ENCODE assay signal across 1 cellular context in the genomic region with DNA sequence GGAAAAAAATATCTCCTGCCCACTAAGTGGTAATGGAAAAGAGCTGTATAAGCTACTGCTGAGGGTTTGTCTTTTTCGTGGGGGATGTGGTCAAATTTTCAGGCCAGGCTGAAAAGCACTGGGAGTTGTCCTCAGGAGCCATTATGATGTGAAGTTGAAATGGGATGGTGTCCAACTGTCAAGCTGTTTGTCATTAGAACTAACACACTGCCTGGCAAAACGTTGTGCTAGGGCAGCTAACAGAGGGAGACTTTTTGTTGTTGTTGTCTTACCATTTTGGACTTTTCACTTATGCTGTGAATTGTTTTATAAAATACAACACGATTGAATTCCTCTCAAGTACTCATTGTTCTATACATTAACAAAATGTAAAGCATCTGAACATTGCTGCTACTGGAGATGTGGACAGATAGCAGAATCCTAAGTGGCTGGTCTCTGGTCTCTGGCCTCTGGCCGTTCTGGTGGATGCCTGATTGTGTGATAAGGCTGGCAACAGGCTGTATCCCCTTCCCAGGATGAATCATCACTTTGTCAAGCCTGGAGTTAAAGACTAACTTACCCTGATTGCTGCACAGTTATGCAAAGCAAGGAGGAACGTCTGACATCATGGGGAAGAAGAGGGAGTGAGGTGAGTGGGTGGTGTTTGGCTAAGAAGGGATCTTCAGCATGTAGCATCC.
TF ChIP-seq lines count a peak whose summit lies in the region.

No MANE protein-coding gene starts in this region.

TF ChIP-seq in HepG2, 621 proteins besides CTCF, POLR2A, EP300 and RAD21 (continues in another document):
- TF ChIP-seq, protein P1, sequence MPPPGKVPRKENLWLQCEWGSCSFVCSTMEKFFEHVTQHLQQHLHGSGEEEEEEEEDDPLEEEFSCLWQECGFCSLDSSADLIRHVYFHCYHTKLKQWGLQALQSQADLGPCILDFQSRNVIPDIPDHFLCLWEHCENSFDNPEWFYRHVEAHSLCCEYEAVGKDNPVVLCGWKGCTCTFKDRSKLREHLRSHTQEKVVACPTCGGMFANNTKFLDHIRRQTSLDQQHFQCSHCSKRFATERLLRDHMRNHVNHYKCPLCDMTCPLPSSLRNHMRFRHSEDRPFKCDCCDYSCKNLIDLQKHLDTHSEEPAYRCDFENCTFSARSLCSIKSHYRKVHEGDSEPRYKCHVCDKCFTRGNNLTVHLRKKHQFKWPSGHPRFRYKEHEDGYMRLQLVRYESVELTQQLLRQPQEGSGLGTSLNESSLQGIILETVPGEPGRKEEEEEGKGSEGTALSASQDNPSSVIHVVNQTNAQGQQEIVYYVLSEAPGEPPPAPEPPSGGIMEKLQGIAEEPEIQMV (CRISPR knock-in tag; IDR thresholded peaks at IDR 0.05; ENCODE audit: low read depth), result no peak
- TF ChIP-seq MAFK (conservative IDR thresholded peaks at IDR 0.05 in 1 of 2, IDR thresholded peaks at IDR 0.05 in 1 of 2; ENCODE audit: low read length in 2 of 2), result peak; percentile 53 to 80
- TF ChIP-seq ATF2 (CRISPR knock-in tag; IDR thresholded peaks at IDR 0.05), result peak; percentile 96
- no peak for TF ChIP-seq ZNF749 (CRISPR knock-in tag; IDR thresholded peaks at IDR 0.05; ENCODE audit: borderline replicate concordance)
- no peak for TF ChIP-seq ZNF7 (CRISPR knock-in tag; IDR thresholded peaks at IDR 0.05)
- TF ChIP-seq HNRNPUL1 (IDR thresholded peaks at IDR 0.05; ENCODE audit: low read depth, low read length), result no peak
- TF ChIP-seq ZNF136 (CRISPR knock-in tag; IDR thresholded peaks at IDR 0.05; ENCODE audit: low read depth), result no peak
- peak; percentile 50; the same call in 1 of the 2 replicates for TF ChIP-seq ZC3H4 (CRISPR knock-in tag; IDR thresholded peaks at IDR 0.05; ENCODE audit: borderline replicate concordance)
- TF ChIP-seq ZBTB8A (CRISPR knock-in tag; IDR thresholded peaks at IDR 0.05; ENCODE audit: borderline replicate concordance, low read depth), result no peak
- TF ChIP-seq, protein P2, sequence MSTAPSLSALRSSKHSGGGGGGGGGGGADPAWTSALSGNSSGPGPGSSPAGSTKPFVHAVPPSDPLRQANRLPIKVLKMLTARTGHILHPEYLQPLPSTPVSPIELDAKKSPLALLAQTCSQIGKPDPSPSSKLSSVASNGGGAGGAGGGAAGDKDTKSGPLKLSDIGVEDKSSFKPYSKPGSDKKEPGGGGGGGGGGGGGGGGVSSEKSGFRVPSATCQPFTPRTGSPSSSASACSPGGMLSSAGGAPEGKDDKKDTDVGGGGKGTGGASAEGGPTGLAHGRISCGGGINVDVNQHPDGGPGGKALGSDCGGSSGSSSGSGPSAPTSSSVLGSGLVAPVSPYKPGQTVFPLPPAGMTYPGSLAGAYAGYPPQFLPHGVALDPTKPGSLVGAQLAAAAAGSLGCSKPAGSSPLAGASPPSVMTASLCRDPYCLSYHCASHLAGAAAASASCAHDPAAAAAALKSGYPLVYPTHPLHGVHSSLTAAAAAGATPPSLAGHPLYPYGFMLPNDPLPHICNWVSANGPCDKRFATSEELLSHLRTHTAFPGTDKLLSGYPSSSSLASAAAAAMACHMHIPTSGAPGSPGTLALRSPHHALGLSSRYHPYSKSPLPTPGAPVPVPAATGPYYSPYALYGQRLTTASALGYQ (CRISPR knock-in tag; IDR thresholded peaks at IDR 0.05), result no peak
- no peak for TF ChIP-seq KLF15 (CRISPR knock-in tag; IDR thresholded peaks at IDR 0.05; ENCODE audit: borderline replicate concordance)
- no peak for TF ChIP-seq SMARCC2 (IDR thresholded peaks at IDR 0.05)
- TF ChIP-seq, protein P3, sequence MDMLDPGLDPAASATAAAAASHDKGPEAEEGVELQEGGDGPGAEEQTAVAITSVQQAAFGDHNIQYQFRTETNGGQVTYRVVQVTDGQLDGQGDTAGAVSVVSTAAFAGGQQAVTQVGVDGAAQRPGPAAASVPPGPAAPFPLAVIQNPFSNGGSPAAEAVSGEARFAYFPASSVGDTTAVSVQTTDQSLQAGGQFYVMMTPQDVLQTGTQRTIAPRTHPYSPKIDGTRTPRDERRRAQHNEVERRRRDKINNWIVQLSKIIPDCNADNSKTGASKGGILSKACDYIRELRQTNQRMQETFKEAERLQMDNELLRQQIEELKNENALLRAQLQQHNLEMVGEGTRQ (IDR thresholded peaks at IDR 0.05; ENCODE audit: low read depth, low read length), result no peak
- TF ChIP-seq, protein P3 (CRISPR knock-in tag; IDR thresholded peaks at IDR 0.05; ENCODE audit: borderline replicate concordance), result no peak
- no peak for TF ChIP-seq ZNF639 (CRISPR knock-in tag; conservative IDR thresholded peaks at IDR 0.05)
- no peak for TF ChIP-seq ZNF138 (CRISPR knock-in tag; IDR thresholded peaks at IDR 0.05; ENCODE audit: low read depth)
- TF ChIP-seq, protein P4, sequence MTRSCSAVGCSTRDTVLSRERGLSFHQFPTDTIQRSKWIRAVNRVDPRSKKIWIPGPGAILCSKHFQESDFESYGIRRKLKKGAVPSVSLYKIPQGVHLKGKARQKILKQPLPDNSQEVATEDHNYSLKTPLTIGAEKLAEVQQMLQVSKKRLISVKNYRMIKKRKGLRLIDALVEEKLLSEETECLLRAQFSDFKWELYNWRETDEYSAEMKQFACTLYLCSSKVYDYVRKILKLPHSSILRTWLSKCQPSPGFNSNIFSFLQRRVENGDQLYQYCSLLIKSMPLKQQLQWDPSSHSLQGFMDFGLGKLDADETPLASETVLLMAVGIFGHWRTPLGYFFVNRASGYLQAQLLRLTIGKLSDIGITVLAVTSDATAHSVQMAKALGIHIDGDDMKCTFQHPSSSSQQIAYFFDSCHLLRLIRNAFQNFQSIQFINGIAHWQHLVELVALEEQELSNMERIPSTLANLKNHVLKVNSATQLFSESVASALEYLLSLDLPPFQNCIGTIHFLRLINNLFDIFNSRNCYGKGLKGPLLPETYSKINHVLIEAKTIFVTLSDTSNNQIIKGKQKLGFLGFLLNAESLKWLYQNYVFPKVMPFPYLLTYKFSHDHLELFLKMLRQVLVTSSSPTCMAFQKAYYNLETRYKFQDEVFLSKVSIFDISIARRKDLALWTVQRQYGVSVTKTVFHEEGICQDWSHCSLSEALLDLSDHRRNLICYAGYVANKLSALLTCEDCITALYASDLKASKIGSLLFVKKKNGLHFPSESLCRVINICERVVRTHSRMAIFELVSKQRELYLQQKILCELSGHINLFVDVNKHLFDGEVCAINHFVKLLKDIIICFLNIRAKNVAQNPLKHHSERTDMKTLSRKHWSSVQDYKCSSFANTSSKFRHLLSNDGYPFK (CRISPR knock-in tag; IDR thresholded peaks at IDR 0.05; ENCODE audit: borderline replicate concordance), result no peak
- no peak for TF ChIP-seq IRF1 (CRISPR knock-in tag; IDR thresholded peaks at IDR 0.05; ENCODE audit: low read depth)
- TF ChIP-seq POGZ (CRISPR knock-in tag; IDR thresholded peaks at IDR 0.05), result peak; percentile 87
- TF ChIP-seq NFATC3 (CRISPR knock-in tag; IDR thresholded peaks at IDR 0.05), result no peak
- TF ChIP-seq, protein P5, sequence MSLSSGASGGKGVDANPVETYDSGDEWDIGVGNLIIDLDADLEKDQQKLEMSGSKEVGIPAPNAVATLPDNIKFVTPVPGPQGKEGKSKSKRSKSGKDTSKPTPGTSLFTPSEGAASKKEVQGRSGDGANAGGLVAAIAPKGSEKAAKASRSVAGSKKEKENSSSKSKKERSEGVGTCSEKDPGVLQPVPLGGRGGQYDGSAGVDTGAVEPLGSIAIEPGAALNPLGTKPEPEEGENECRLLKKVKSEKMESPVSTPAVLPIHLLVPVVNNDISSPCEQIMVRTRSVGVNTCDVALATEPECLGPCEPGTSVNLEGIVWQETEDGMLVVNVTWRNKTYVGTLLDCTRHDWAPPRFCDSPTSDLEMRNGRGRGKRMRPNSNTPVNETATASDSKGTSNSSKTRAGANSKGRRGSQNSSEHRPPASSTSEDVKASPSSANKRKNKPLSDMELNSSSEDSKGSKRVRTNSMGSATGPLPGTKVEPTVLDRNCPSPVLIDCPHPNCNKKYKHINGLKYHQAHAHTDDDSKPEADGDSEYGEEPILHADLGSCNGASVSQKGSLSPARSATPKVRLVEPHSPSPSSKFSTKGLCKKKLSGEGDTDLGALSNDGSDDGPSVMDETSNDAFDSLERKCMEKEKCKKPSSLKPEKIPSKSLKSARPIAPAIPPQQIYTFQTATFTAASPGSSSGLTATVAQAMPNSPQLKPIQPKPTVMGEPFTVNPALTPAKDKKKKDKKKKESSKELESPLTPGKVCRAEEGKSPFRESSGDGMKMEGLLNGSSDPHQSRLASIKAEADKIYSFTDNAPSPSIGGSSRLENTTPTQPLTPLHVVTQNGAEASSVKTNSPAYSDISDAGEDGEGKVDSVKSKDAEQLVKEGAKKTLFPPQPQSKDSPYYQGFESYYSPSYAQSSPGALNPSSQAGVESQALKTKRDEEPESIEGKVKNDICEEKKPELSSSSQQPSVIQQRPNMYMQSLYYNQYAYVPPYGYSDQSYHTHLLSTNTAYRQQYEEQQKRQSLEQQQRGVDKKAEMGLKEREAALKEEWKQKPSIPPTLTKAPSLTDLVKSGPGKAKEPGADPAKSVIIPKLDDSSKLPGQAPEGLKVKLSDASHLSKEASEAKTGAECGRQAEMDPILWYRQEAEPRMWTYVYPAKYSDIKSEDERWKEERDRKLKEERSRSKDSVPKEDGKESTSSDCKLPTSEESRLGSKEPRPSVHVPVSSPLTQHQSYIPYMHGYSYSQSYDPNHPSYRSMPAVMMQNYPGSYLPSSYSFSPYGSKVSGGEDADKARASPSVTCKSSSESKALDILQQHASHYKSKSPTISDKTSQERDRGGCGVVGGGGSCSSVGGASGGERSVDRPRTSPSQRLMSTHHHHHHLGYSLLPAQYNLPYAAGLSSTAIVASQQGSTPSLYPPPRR (CRISPR knock-in tag; IDR thresholded peaks at IDR 0.05; ENCODE audit: borderline replicate concordance), result 0 out of 2 replicates have a peak, but pooled peaks have one; percentile 53
- no peak for TF ChIP-seq ZNF205 (CRISPR knock-in tag; IDR thresholded peaks at IDR 0.05)
- TF ChIP-seq ZFAT (CRISPR knock-in tag; conservative IDR thresholded peaks at IDR 0.05), result no peak
- no peak for TF ChIP-seq ZNF816 (CRISPR knock-in tag; IDR thresholded peaks at IDR 0.05; ENCODE audit: borderline replicate concordance)
- TF ChIP-seq SETDB1 (CRISPR knock-in tag; IDR thresholded peaks at IDR 0.05; ENCODE audit: borderline replicate concordance), result no peak
- TF ChIP-seq FOXJ3 (CRISPR knock-in tag; IDR thresholded peaks at IDR 0.05; ENCODE audit: borderline replicate concordance), result peak; percentile 39; the same call in 1 of the 2 replicates
- no peak for TF ChIP-seq RFX5 (IDR thresholded peaks at IDR 0.05; ENCODE audit: low read depth, low read length)
- TF ChIP-seq MTA3 (CRISPR knock-in tag; IDR thresholded peaks at IDR 0.05), result no peak
- TF ChIP-seq, protein P6, sequence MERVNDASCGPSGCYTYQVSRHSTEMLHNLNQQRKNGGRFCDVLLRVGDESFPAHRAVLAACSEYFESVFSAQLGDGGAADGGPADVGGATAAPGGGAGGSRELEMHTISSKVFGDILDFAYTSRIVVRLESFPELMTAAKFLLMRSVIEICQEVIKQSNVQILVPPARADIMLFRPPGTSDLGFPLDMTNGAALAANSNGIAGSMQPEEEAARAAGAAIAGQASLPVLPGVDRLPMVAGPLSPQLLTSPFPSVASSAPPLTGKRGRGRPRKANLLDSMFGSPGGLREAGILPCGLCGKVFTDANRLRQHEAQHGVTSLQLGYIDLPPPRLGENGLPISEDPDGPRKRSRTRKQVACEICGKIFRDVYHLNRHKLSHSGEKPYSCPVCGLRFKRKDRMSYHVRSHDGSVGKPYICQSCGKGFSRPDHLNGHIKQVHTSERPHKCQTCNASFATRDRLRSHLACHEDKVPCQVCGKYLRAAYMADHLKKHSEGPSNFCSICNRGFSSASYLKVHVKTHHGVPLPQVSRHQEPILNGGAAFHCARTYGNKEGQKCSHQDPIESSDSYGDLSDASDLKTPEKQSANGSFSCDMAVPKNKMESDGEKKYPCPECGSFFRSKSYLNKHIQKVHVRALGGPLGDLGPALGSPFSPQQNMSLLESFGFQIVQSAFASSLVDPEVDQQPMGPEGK (CRISPR knock-in tag; IDR thresholded peaks at IDR 0.05), result peak; percentile 40; the same call in 1 of the 2 replicates
- TF ChIP-seq PAWR (CRISPR knock-in tag; IDR thresholded peaks at IDR 0.05; ENCODE audit: borderline replicate concordance), result no peak
- no peak for TF ChIP-seq ZBTB25 (CRISPR knock-in tag; IDR thresholded peaks at IDR 0.05)
